ENCODE assay signal across 14 cellular contexts in genomic region chr6:150008588-150008987, GRCh38. TPM values are rescaled to one million over a fixed set of nuclear protein-coding genes. Genes with fewer than 3 reads are reported as not detected.
DNase-seq lines count a peak whose midpoint lies in the region; ATAC-seq and TF ChIP-seq lines count a peak whose summit lies in the region.
"Had no signal": no experiment of that assay in that cellular context is flagged by ENCODE, and none has a peak within 500 bp of the region (broad histone marks: within the 10 kb centered on the region; RNA-seq: fewer than 3 reads in every experiment).

No MANE protein-coding gene starts in this region.

- H4K20me1 ChIP-seq in HCT116 (ENCODE audit: insufficient read depth): no peaks in the 10 kb centered on the region

- no peak overlapping the region for H3K4me3 ChIP-seq in HCT116 (replicated peaks in 1 of 2; ENCODE audit: low read depth in 1 of 2, low read length in 2 of 2)
- H3K4me3 ChIP-seq: adrenal gland, colonic mucosa had no signal

- RAD21 ChIA-PET in HCT116 (lab: Charles Lee; ENCODE audit: low non-redundant PET in 1 of 2, low total read pairs in 2 of 2, uncharacterized antibody in 2 of 2, unreplicated experiment in 2 of 2): no interaction called here

- H3K27me3 ChIP-seq in HCT116 (ENCODE audit: insufficient read depth, low read length): no peaks in the 10 kb centered on the region

- DNase-seq in NOMO-1 treated with DMSO at 0.1 percent for 48 hours (lab: John Stamatoyannopoulos, UW; ENCODE audit: unreplicated experiment): peak; percentile 10
- DNase-seq in NOMO-1 (lab: John Stamatoyannopoulos, UW; ENCODE audit: unreplicated experiment in 2 of 2): no peak
- DNase-seq in HCT116 (ENCODE audit: low read depth, low spot score): peak; percentile 47
- DNase-seq in activated CD8-positive, alpha-beta memory T cell treated with anti-CD3 and anti-CD28 coated beads for 24 hours: peak; percentile 56
- peak; percentile 84 for DNase-seq in mesenteric fat pad (ENCODE audit: low spot score)
- no peak for DNase-seq in NCI-H345 (lab: John Stamatoyannopoulos, UW)
- no peak for DNase-seq in left colon
- DNase-seq: colonic mucosa, mammary epithelial cell, NCI-H2029 treated with DMSO at 0.1 percent for 48 hours had no signal

- CTCF ChIA-PET in HCT116 (lab: Charles Lee): interaction anchor here (1.6 kb wide), 2 partner anchors 8 to 326 kb away, joined by 4 to 12 read pairs; no protein-coding TSS in a partner anchor

- POLR2A ChIA-PET in HCT116 (lab: Charles Lee): interaction anchor here (0.8 kb wide), 1 partner anchor 10 kb away, joined by 4 read pairs; no protein-coding TSS in a partner anchor

- H3K79me2 ChIP-seq in HCT116 (ENCODE audit: insufficient read depth, low read length): no peaks in the 10 kb centered on the region

- no peaks in the 10 kb centered on the region for H3K36me3 ChIP-seq in HCT116 (ENCODE audit: control insufficient read depth in 1 of 2, insufficient read depth in 2 of 2, low read length in 2 of 2)
- H3K36me3 ChIP-seq: adrenal gland, colonic mucosa had no signal

- no TSS peak for BruUV-seq in HCT116 (replicated peaks; lab: Mats Ljungman, UMichigan)

- ATAC-seq in HCT116: no peak
- ATAC-seq in HG03457 (IDR thresholded peaks at IDR 0.05; ENCODE audit: unreplicated experiment): no peak
- no peak for ATAC-seq in left colon

- H3K4me2 ChIP-seq in HCT116 (ENCODE audit: low read length): peak overlapping the region; percentile 62

- H3K9me3 ChIP-seq in HCT116 (ENCODE audit: control insufficient read depth in 1 of 2, insufficient read depth in 1 of 2, low read depth in 1 of 2, low read length in 2 of 2): no peaks in the 10 kb centered on the region
- H3K9me3 ChIP-seq: adrenal gland, colonic mucosa had no signal

- TF ChIP-seq POLR2A in HCT116 (IDR thresholded peaks at IDR 0.05; ENCODE audit: borderline replicate concordance, extremely low read depth, insufficient read depth, insufficient read length): no peak

- H3K9me2 ChIP-seq in HCT116 (ENCODE audit: insufficient read depth): no peaks in the 10 kb centered on the region

- no peak for TF ChIP-seq CTCF in HCT116 (IDR thresholded peaks at IDR 0.05 in 2 of 3, conservative IDR thresholded peaks at IDR 0.05 in 1 of 3; ENCODE audit: borderline replicate concordance in 1 of 3, insufficient read depth in 1 of 3, low read depth in 2 of 3, low read length in 2 of 3)

- 0 out of 2 replicates have a peak overlapping the region, but pooled peaks have one; percentile 35 for H3K9ac ChIP-seq in HCT116 (ENCODE audit: low read length)

- H3K27ac ChIP-seq in HCT116 (ENCODE audit: low read depth, low read length): no peak overlapping the region
- H3K27ac ChIP-seq: adrenal gland, colonic mucosa had no signal

- no peak for TF ChIP-seq RAD21 in HCT116 (IDR thresholded peaks at IDR 0.05; ENCODE audit: low read depth)

- peak overlapping the region; percentile 48 for H2AFZ ChIP-seq in HCT116 (ENCODE audit: low read depth, low read length, poor library complexity, severe bottlenecking)

- H3K4me1 ChIP-seq in HCT116 (ENCODE audit: control insufficient read depth in 1 of 2, insufficient read depth in 2 of 2, low read length in 2 of 2): peaks cover 18 to 33% of the 10 kb centered on the region in 2 experiments

- intact Hi-C loops in HCT116 (cut with micrococcal nuclease) (loop anchor here (5.0 to 10.0 kb wide), 2 partner anchors 64 to 806 kb away; no protein-coding TSS in a partner anchor), left colon (cut with DNase I, micrococcal nuclease) (loop anchor here in 1 of 2 donors (10.0 kb wide), 1 partner anchor 74 kb away; no protein-coding TSS in a partner anchor)

TF ChIP-seq in HCT116, 20 proteins besides CTCF, POLR2A, EP300 and RAD21:
- no peak for TF ChIP-seq ZNF274 (IDR thresholded peaks at IDR 0.05; ENCODE audit: low read depth, low read length)
- TF ChIP-seq SP1 (IDR thresholded peaks at IDR 0.05; ENCODE audit: low read depth): peak; percentile 45
- no peak for TF ChIP-seq EZH2 (IDR thresholded peaks at IDR 0.05)
- no peak for TF ChIP-seq ZFX (IDR thresholded peaks at IDR 0.05)
- TF ChIP-seq ATF3 (IDR thresholded peaks at IDR 0.05): no peak
- no peak for TF ChIP-seq ZBTB33 (IDR thresholded peaks at IDR 0.05; ENCODE audit: extremely low read depth, insufficient replicate concordance, low read length)
- TF ChIP-seq FOSL1 (IDR thresholded peaks at IDR 0.05; ENCODE audit: low read depth): peak; percentile 57; the same call in 1 of the 2 replicates
- peak; percentile 59 for TF ChIP-seq MAX (IDR thresholded peaks at IDR 0.05)
- TF ChIP-seq CBX3 (IDR thresholded peaks at IDR 0.05; ENCODE audit: low read depth): peak; percentile 49; the same call in 1 of the 2 replicates
- no peak for TF ChIP-seq SRF (IDR thresholded peaks at IDR 0.05; ENCODE audit: low read depth)
- TF ChIP-seq CEBPB (IDR thresholded peaks at IDR 0.05; ENCODE audit: low read depth): no peak
- no peak for TF ChIP-seq EGR1 (IDR thresholded peaks at IDR 0.05; ENCODE audit: low read depth)
- TF ChIP-seq YY1 (IDR thresholded peaks at IDR 0.05; ENCODE audit: extremely low read depth, insufficient replicate concordance, low read depth, low read length): no peak

RNA-seq across cellular contexts. Expression of gene RAET1L, which starts 16.7 kb away (rescaled TPM):
- total RNA-seq in HCT116 (2021; ENCODE audit: unreplicated experiment) (1.5 TPM), mesenteric fat pad (not detected), left colon (not detected)
- polyA plus RNA-seq in HCT116 (2012): 3.2 and 3.3 TPM in 2 replicates
- total RNA-seq: adrenal gland, skeletal muscle tissue, ureter had no signal
- polyA plus RNA-seq: adrenal gland had no signal

RNA-seq across cellular contexts. Expression of gene ULBP1, which starts 44.8 kb away (rescaled TPM):
- total RNA-seq in HCT116 (2021; ENCODE audit: unreplicated experiment) (12.4 TPM), mesenteric fat pad (0.19 TPM), left colon (under 1 TPM in 1 of 2 donors, not detected in 1; 0.09 TPM)
- 6.2 and 8.7 TPM in 2 replicates for polyA plus RNA-seq in HCT116 (2012)
- total RNA-seq: colonic mucosa, skeletal muscle tissue had no signal

Comparison
In these comparisons a context has a peak if more than half of its experiments do, and no peak if none do; other contexts are left out.
1. DNase-seq: peak in NOMO-1 treated with DMSO at 0.1 percent for 48 hours (single experiment), HCT116 (single experiment), activated CD8-positive, alpha-beta memory T cell treated with anti-CD3 and anti-CD28 coated beads for 24 hours (single experiment) and mesenteric fat pad (single experiment); none in NOMO-1 (0 of 2), NCI-H345 (single experiment) and left colon (0 of 2).
2. RNA of gene ULBP1, which starts 44.8 kb away (total RNA-seq): 12.4 TPM in HCT116 (single experiment); 0.19 TPM in mesenteric fat pad (single experiment) and 0.09 TPM in left colon; every median in the first group is over 10 times any median in the second.